In genomic region chr1:109793486-109794318, GRCh38 we compare ENCODE assay signal across 8 cellular contexts. TPM values are rescaled to one million over a fixed set of nuclear protein-coding genes. Genes with fewer than 3 reads are reported as not detected.
DNase-seq lines count a peak whose midpoint lies in the region; ATAC-seq, FAIRE-seq and TF ChIP-seq lines count a peak whose summit lies in the region.

No MANE protein-coding gene starts in this region.

- POLR2A ChIA-PET in A549 (lab: Yijun Ruan, JAX) = interaction anchor here (1.9 kb wide), 2 partner anchors 187 to 191 kb away, joined by 5 to 14 read pairs; partner anchors contain the start of gene AHCYL1
- POLR2A ChIA-PET in activated naive CD8-positive, alpha-beta T cell treated with anti-CD3 and anti-CD28 coated beads, Interleukin-2, amount 10 ng/mL, durations not matched to agents 7 days and 5 days (lab: Charles Lee) = interaction anchor here (1.4 to 3.6 kb wide), 3 partner anchors 8 to 191 kb away, joined by 4 to 61 read pairs (median 5); partner anchors contain the start of gene AHCYL1

- peak overlapping the region; percentile 86; the same call in 2 of the 3 replicates for H3K4me2 ChIP-seq in A549

- DNase-seq in A549 (ENCODE audit: low read depth in 1 of 2, low spot score in 1 of 2) (no peak), HCEC 1CT (peak; percentile 26), NCI-H82 treated with DMSO at 0.1 percent for 48 hours (lab: John Stamatoyannopoulos, UW; ENCODE audit: unreplicated experiment) (peak; percentile 63), left ventricle myocardium superior (no peak), GOT3 (lab: John Stamatoyannopoulos, UW) (no peak), GM19240 (ENCODE audit: insufficient read length, low spot score) (no peak)
- peak; percentile 26 for DNase-seq in activated naive CD8-positive, alpha-beta T cell treated with anti-CD3 and anti-CD28 coated beads, Interleukin-2, amount 10 ng/mL, durations not matched to agents 7 days and 5 days

- H3K4me1 Mint-ChIP-seq in activated naive CD8-positive, alpha-beta T cell treated with anti-CD3 and anti-CD28 coated beads, Interleukin-2, amount 10 ng/mL, durations not matched to agents 7 days and 5 days = peaks cover 81% of the 10 kb centered on the region

- H3K4me3 Mint-ChIP-seq in activated naive CD8-positive, alpha-beta T cell treated with anti-CD3 and anti-CD28 coated beads, Interleukin-2, amount 10 ng/mL, durations not matched to agents 7 days and 5 days = no peak overlapping the region

- H3K9me3 Mint-ChIP-seq in activated naive CD8-positive, alpha-beta T cell treated with anti-CD3 and anti-CD28 coated beads, Interleukin-2, amount 10 ng/mL, durations not matched to agents 7 days and 5 days = no peaks in the 10 kb centered on the region

- H3K9ac ChIP-seq in skeletal muscle tissue (ENCODE audit: low read depth in 1 of 3, low read length in 3 of 3) = peak overlapping the region in 1 of 3 donors; percentile 20

- peaks cover 2% of the 10 kb centered on the region for H3K36me3 Mint-ChIP-seq in activated naive CD8-positive, alpha-beta T cell treated with anti-CD3 and anti-CD28 coated beads, Interleukin-2, amount 10 ng/mL, durations not matched to agents 7 days and 5 days

- CTCF ChIA-PET in A549 (lab: Yijun Ruan, JAX) = interaction anchor here (1.4 to 28.1 kb wide), 5 partner anchors 8 to 187 kb away, joined by 4 to 969 read pairs (median 26); partner anchors contain the start of gene AHCYL1

- TF ChIP-seq EP300 in A549 (IDR thresholded peaks at IDR 0.05) = no peak

- H3K9me3 ChIP-seq in A549 (no peaks in the 10 kb centered on the region), skeletal muscle tissue (ENCODE audit: control insufficient read depth in 3 of 3, low read length in 3 of 3) (no peaks in the 10 kb centered on the region)

- H3K27ac ChIP-seq in A549 (peak overlapping the region; percentile 98), skeletal muscle tissue (ENCODE audit: low read depth, low read length) (peak overlapping the region; percentile 10)

- ATAC-seq in A549 = no peak
- no peak for ATAC-seq in activated naive CD8-positive, alpha-beta T cell treated with anti-CD3 and anti-CD28 coated beads, Interleukin-2, amount 10 ng/mL, durations not matched to agents 7 days and 5 days (ENCODE audit: low read depth)
- ATAC-seq in left ventricle myocardium superior = peak; percentile 56

- intact Hi-C loops in left ventricle myocardium superior (cut with micrococcal nuclease) = no loop called here

- TF ChIP-seq POLR2A in A549 (IDR thresholded peaks at IDR 0.05; ENCODE audit: low read length) = no peak

- H3K36me3 ChIP-seq in skeletal muscle tissue (ENCODE audit: control insufficient read depth in 3 of 3, insufficient read depth in 3 of 3, low read length in 3 of 3) = no peaks in the 10 kb centered on the region

- FAIRE-seq in A549 (lab: Jason Lieb, UNC) = no peak

- peak overlapping the region; percentile 65 for H3K27ac Mint-ChIP-seq in activated naive CD8-positive, alpha-beta T cell treated with anti-CD3 and anti-CD28 coated beads, Interleukin-2, amount 10 ng/mL, durations not matched to agents 7 days and 5 days

- 82% methylated on average over 10 of the region's 11 CpGs for WGBS in A549 (ENCODE audit: missing lambda C conversion rate)

- peaks cover 64% of the 10 kb centered on the region for H3K4me1 ChIP-seq in A549
- H3K4me1 ChIP-seq in skeletal muscle tissue (ENCODE audit: control insufficient read depth in 3 of 3, insufficient read depth in 3 of 3, low read length in 3 of 3) = peaks cover 40 to 48% (median 43%) of the 10 kb centered on the region in 3 donors

- no peak for TF ChIP-seq RAD21 in A549 (conservative IDR thresholded peaks at IDR 0.05 in 1 of 2, IDR thresholded peaks at IDR 0.05 in 1 of 2)

- no peak for TF ChIP-seq CTCF in A549 (IDR thresholded peaks at IDR 0.05)

- H3K27me3 ChIP-seq in skeletal muscle tissue (ENCODE audit: control insufficient read depth in 3 of 3, insufficient read depth in 3 of 3, low read length in 3 of 3) = no peaks in the 10 kb centered on the region

- H3K27me3 Mint-ChIP-seq in activated naive CD8-positive, alpha-beta T cell treated with anti-CD3 and anti-CD28 coated beads, Interleukin-2, amount 10 ng/mL, durations not matched to agents 7 days and 5 days = no peaks in the 10 kb centered on the region

- H3K4me3 ChIP-seq in A549 (no peak overlapping the region), skeletal muscle tissue (ENCODE audit: low read length in 3 of 3) (peak overlapping the region in 1 of 3 donors; percentile 17)

TF ChIP-seq in A549, 52 proteins besides CTCF, POLR2A, EP300 and RAD21:
- TF ChIP-seq CHD2 (IDR thresholded peaks at IDR 0.05; ENCODE audit: low read length, partially characterized antibody) (no peak), HOXB5 (CRISPR knock-in tag; IDR thresholded peaks at IDR 0.05) (no peak), PBX3 (IDR thresholded peaks at IDR 0.05) (no peak), BHLHE40 (IDR thresholded peaks at IDR 0.05; ENCODE audit: low read depth, low read length) (no peak), JUNB (IDR thresholded peaks at IDR 0.05) (no peak), CBX2 (IDR thresholded peaks at IDR 0.05; ENCODE audit: borderline replicate concordance, low read depth) (no peak), JUN (IDR thresholded peaks at IDR 0.05) (no peak), CHD4 (IDR thresholded peaks at IDR 0.05; ENCODE audit: borderline replicate concordance) (no peak), EHF (CRISPR knock-in tag; IDR thresholded peaks at IDR 0.05) (no peak), SMC3 (IDR thresholded peaks at IDR 0.05) (no peak), ZNF302 (CRISPR knock-in tag; IDR thresholded peaks at IDR 0.05) (no peak), MAZ (IDR thresholded peaks at IDR 0.05; ENCODE audit: borderline replicate concordance, low read depth, low read length) (no peak), PHF8 (IDR thresholded peaks at IDR 0.05; ENCODE audit: borderline replicate concordance, low read depth) (no peak), EHMT2 (IDR thresholded peaks at IDR 0.05; ENCODE audit: low read depth) (no peak)

RNA-seq across cellular contexts. Expression of gene EPS8L3, which starts 30.0 kb away (rescaled TPM):
- polyA plus RNA-seq in A549 (2011; rRNA removed) (5.1 and 7.4 TPM in 2 replicates), A549 (2017; fragmentation: RNase III; extraction: RNeasy Plus Mini Kit Qiagen cat#74134 plus additional on column Dnase treatment) (1.4 to 3.3 TPM (median 2.4 TPM) in 3 replicates)
- polyA plus RNA-seq in A549 (2012; cell fraction: cytosol; rRNA removed) = 1.3 and 1.5 TPM in 2 replicates
- polyA plus RNA-seq in A549 (2012; cell fraction: nucleus; rRNA removed) = 8.6 and 9.1 TPM in 2 replicates
- polyA minus RNA-seq in A549 (2011; rRNA and poly(A)+ RNA removed) = 7.1 and 7.4 TPM in 2 replicates
- total RNA-seq in activated naive CD8-positive, alpha-beta T cell treated with anti-CD3 and anti-CD28 coated beads, Interleukin-2, amount 10 ng/mL, durations not matched to agents 7 days and 5 days = not detected
- total RNA-seq in left ventricle myocardium superior (not detected), skeletal muscle tissue (not detected)

RNA-seq across cellular contexts. Expression of gene GSTM3, which starts 52.9 kb away (rescaled TPM):
- polyA plus RNA-seq in A549 (2011; rRNA removed) = 55.7 and 67.6 TPM in 2 replicates
- 29.1 and 30.9 TPM in 2 replicates for polyA plus RNA-seq in A549 (2012; cell fraction: cytosol; rRNA removed)
- polyA plus RNA-seq in A549 (2012; cell fraction: nucleus; rRNA removed) = 13.2 and 19.5 TPM in 2 replicates
- polyA plus RNA-seq in A549 (2017; fragmentation: RNase III; extraction: RNeasy Plus Mini Kit Qiagen cat#74134 plus additional on column Dnase treatment) = 39.8 to 44.1 TPM (median 43.0 TPM) in 3 replicates
- polyA minus RNA-seq in A549 (2011; rRNA and poly(A)+ RNA removed) = 15.9 and 18.2 TPM in 2 replicates
- total RNA-seq in activated naive CD8-positive, alpha-beta T cell treated with anti-CD3 and anti-CD28 coated beads, Interleukin-2, amount 10 ng/mL, durations not matched to agents 7 days and 5 days = 1 to 10 TPM; 5.0 TPM
- 113 TPM for total RNA-seq in left ventricle myocardium superior
- total RNA-seq in skeletal muscle tissue = 24.5 TPM

Comparison
In these comparisons a context has a peak if more than half of its experiments do, and no peak if none do; other contexts are left out.
1. DNase-seq: peak in HCEC 1CT (single experiment), NCI-H82 treated with DMSO at 0.1 percent for 48 hours (single experiment) and activated naive CD8-positive, alpha-beta T cell treated with anti-CD3 and anti-CD28 coated beads, Interleukin-2, amount 10 ng/mL, durations not matched to agents 7 days and 5 days (single experiment); none in A549 (0 of 2), left ventricle myocardium superior (single experiment), GOT3 (single experiment) and GM19240 (single experiment).